9 cellular contexts compared by ENCODE assay signal in genomic region chr13:46666727-46667456, GRCh38.
DNase-seq lines count a peak whose midpoint lies in the region; ATAC-seq and TF ChIP-seq lines count a peak whose summit lies in the region.
"Had no signal": no experiment of that assay in that cellular context is flagged by ENCODE, and none has a peak within 500 bp of the region (broad histone marks: within the 10 kb centered on the region; RNA-seq: fewer than 3 reads in every experiment).

No MANE protein-coding gene starts in this region.

- no peak overlapping the region for H2AFZ ChIP-seq in neuronal stem cell (ENCODE audit: low read length)

- H2BK120ac ChIP-seq in neuronal stem cell (ENCODE audit: low read depth, low read length), result no peak overlapping the region

- H3K18ac ChIP-seq in neuronal stem cell (ENCODE audit: low read length), result peak overlapping the region; percentile 40

- no peaks in the 10 kb centered on the region for H3K9me3 ChIP-seq in neuronal stem cell (replicated peaks in 1 of 2; ENCODE audit: control insufficient read depth in 2 of 2, insufficient read depth in 1 of 2, low read depth in 1 of 2, low read length in 2 of 2)
- H3K9me3 ChIP-seq: prostate gland had no signal

- no peak overlapping the region for H3K23ac ChIP-seq in neuronal stem cell (ENCODE audit: low read depth, low read length, poor library complexity)

- H3K4me3 Mint-ChIP-seq in IgD-negative memory B cell (peak overlapping the region; percentile 60 to 86 (median 64)), chondrocyte (ENCODE audit: unreplicated experiment) (no peak overlapping the region)

- H3K27me3 Mint-ChIP-seq in IgD-negative memory B cell (no peaks in the 10 kb centered on the region), chondrocyte (ENCODE audit: low read depth) (no peaks in the 10 kb centered on the region)

- H3K14ac ChIP-seq in neuronal stem cell (ENCODE audit: low read length), result no peak overlapping the region

- no peak overlapping the region for H3K4me3 ChIP-seq in neuronal stem cell (ENCODE audit: low read length in 2 of 2)
- H3K4me3 ChIP-seq: prostate gland had no signal

- H4K91ac ChIP-seq in neuronal stem cell (ENCODE audit: low read depth, low read length, poor library complexity), result no peak overlapping the region

- H3K27ac Mint-ChIP-seq in IgD-negative memory B cell (peak overlapping the region; percentile 79 to 94 (median 92)), chondrocyte (ENCODE audit: unreplicated experiment) (peak overlapping the region; percentile 49)

- no peak overlapping the region for H2BK12ac ChIP-seq in neuronal stem cell (ENCODE audit: low read length)

- H3K27ac ChIP-seq in neuronal stem cell (replicated peaks; ENCODE audit: low read length) (no peak overlapping the region), RWPE1 (no peak overlapping the region)

- CTCF ChIA-PET in RWPE1 (lab: Yijun Ruan, JAX), result no interaction called here

- no peak overlapping the region for H4K8ac ChIP-seq in neuronal stem cell (ENCODE audit: low read depth, low read length)

- POLR2A ChIA-PET in RWPE1 (lab: Yijun Ruan, JAX; ENCODE audit: low non-redundant PET), result interaction anchor here (0.5 kb wide), 1 partner anchor 1037 kb away, joined by 3 read pairs; no protein-coding TSS in a partner anchor

- H3K4me1 Mint-ChIP-seq in IgD-negative memory B cell, result peaks cover 48 to 66% (median 66%) of the 10 kb centered on the region in 3 donors
- peaks cover 43% of the 10 kb centered on the region for H3K4me1 Mint-ChIP-seq in chondrocyte (ENCODE audit: low read depth)

- H3K79me1 ChIP-seq in neuronal stem cell (ENCODE audit: low read depth, low read length), result no peaks in the 10 kb centered on the region

- ATAC-seq in GM21360 (IDR thresholded peaks at IDR 0.05; ENCODE audit: unreplicated experiment), result no peak

- no peak overlapping the region for H2BK5ac ChIP-seq in neuronal stem cell (ENCODE audit: low read length)

- H3K9me3 Mint-ChIP-seq in IgD-negative memory B cell, result no peaks in the 10 kb centered on the region
- H3K9me3 Mint-ChIP-seq in chondrocyte (ENCODE audit: low read depth), result no peaks in the 10 kb centered on the region

- DNase-seq in D341Med (ENCODE audit: low spot score) (peak; percentile 49), chondrocyte (ENCODE audit: low spot score) (no peak), neuronal stem cell (ENCODE audit: low spot score) (no peak), RWPE1 (ENCODE audit: low spot score) (no peak), dedifferentiated amniotic fluid mesenchymal stem cell (ENCODE audit: extremely low spot score) (no peak), NK-92 (lab: John Stamatoyannopoulos, UW; ENCODE audit: unreplicated experiment) (no peak)

- no peaks in the 10 kb centered on the region for H3K27me3 ChIP-seq in neuronal stem cell (ENCODE audit: control insufficient read depth in 3 of 3, insufficient read depth in 3 of 3, low read depth in 1 of 3, low read length in 3 of 3)

- H2BK15ac ChIP-seq in neuronal stem cell (ENCODE audit: low read length), result no peak overlapping the region

- peaks cover 0 to 15% of the 10 kb centered on the region in 2 donors for H3K36me3 ChIP-seq in neuronal stem cell (replicated peaks in 1 of 2; ENCODE audit: control insufficient read depth in 2 of 2, insufficient read depth in 2 of 2, low read length in 2 of 2)
- H3K36me3 ChIP-seq: prostate gland had no signal

- H3K36me3 Mint-ChIP-seq in IgD-negative memory B cell (peaks cover 10% of the 10 kb centered on the region), chondrocyte (ENCODE audit: low read depth) (peaks cover 6% of the 10 kb centered on the region)

- no peak overlapping the region for H3K9ac ChIP-seq in neuronal stem cell (ENCODE audit: low read depth, low read length, poor library complexity)

- H3K4me2 ChIP-seq in neuronal stem cell (ENCODE audit: insufficient read depth, low read length, poor library complexity, severe bottlenecking), result no peak overlapping the region

- no CpG with 5 or more reads among the region's 3 CpGs for WGBS in neuronal stem cell (ENCODE audit: extremely low coverage in 2 of 2, insufficient read length in 2 of 2, insufficient replicate concordance in 1 of 2), 2 donors

- H3K4ac ChIP-seq in neuronal stem cell (ENCODE audit: low read length), result no peak overlapping the region

- no peak overlapping the region for H2AK5ac ChIP-seq in neuronal stem cell (ENCODE audit: low read depth, low read length)

- peaks cover 10 to 14% of the 10 kb centered on the region in 2 donors for H3K4me1 ChIP-seq in neuronal stem cell (ENCODE audit: control insufficient read depth in 2 of 2, insufficient read depth in 1 of 2, low read depth in 1 of 2, low read length in 2 of 2)

- TF ChIP-seq CTCF in chondrocyte (IDR thresholded peaks at IDR 0.05), result no peak
- TF ChIP-seq CTCF in RWPE1 (conservative IDR thresholded peaks at IDR 0.05; ENCODE audit: low read depth), result no peak
